ENCODE assay signal across 8 cellular contexts in the genomic region with DNA sequence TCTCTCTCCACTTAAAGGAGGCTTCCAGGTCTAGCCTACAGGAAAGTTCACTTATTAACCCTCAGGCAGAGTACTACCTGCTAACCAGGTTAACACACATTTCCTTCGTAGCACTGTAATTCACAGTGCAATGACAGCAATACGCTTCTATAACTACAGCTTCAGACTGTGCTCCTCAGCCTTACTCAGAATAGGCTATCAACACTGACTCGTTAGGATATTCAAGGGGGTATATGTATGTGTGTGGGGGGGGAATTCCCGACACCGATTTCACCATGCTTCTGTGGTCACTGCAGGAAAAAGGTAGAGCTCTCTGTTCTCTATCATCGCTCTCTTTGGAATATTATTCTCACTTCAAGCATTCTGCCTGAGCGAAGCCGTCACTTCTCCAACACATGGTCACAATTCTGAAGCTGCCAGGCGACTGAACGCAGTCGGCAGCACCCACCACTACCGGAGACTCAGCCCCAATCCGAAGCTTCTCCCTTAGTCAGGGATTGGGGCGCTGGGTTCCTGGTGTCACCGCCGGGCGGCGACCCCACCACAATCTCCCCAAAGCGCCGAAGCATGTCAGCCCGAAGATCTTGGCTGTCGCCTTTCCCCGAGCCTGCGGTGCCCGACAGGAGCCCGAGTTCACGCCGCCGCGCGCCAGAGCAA. TPM values are rescaled to one million over a fixed set of nuclear protein-coding genes. Genes with fewer than 3 reads are reported as not detected.
DNase-seq lines count a peak whose midpoint lies in the region; ATAC-seq and TF ChIP-seq lines count a peak whose summit lies in the region.

No MANE protein-coding gene starts in this region.

- peak overlapping the region; percentile 81 for H2BK5ac ChIP-seq in IMR-90 (ENCODE audit: low read depth, low read length, poor library complexity, severe bottlenecking)

- H2AFZ ChIP-seq in IMR-90 (replicated peaks; ENCODE audit: low read length, poor library complexity) = peak overlapping the region; percentile 94

- in situ Hi-C loops in IMR-90 (cut with MboI; ENCODE audit: low sequenced_read_pairs) = no loop called here

- no peak overlapping the region; the same call in 1 of the 2 replicates for H3K18ac ChIP-seq in IMR-90 (ENCODE audit: low read depth, low read length)

- peak overlapping the region; percentile 88 to 97; a peak in 2 of 4 replicates for H4K8ac ChIP-seq in IMR-90 (ENCODE audit: low read depth in 2 of 2, low read length in 2 of 2)

- peak overlapping the region; percentile 94 for H2AK9ac ChIP-seq in IMR-90 (replicated peaks; ENCODE audit: low read depth, low read length, poor library complexity)

- TF ChIP-seq CTCF in A673 (conservative IDR thresholded peaks at IDR 0.05; ENCODE audit: low read depth, low read length) = 0 out of 2 replicates have a peak, but pooled peaks have one; percentile 14
- no peak for TF ChIP-seq CTCF in IMR-90 (conservative IDR thresholded peaks at IDR 0.05; ENCODE audit: low read depth, low read length)

- peak overlapping the region; percentile 25; the same call in 1 of the 2 replicates for H4K5ac ChIP-seq in IMR-90 (ENCODE audit: low read depth, low read length)

- intact Hi-C loops in A673 (cut with micrococcal nuclease; ENCODE audit: unreplicated experiment) (no loop called here), IMR-90 (cut with micrococcal nuclease) (no loop called here)

- CTCF ChIA-PET in A673 (lab: Charles Lee) (interaction anchor here (0.6 to 4.2 kb wide), 3 partner anchors 10 to 20 kb away, joined by 3 to 16 read pairs (median 3); a partner anchor contains a TSS), IMR-90 (lab: Yijun Ruan, JAX) (interaction anchor here (1.2 to 3.2 kb wide), 2 partner anchors 11 to 147 kb away, joined by 5 to 18 read pairs; a partner anchor contains a TSS)

- peaks cover 54% of the 10 kb centered on the region for H3K4me1 Mint-ChIP-seq in activated naive CD4-positive, alpha-beta T cell treated with anti-CD3 and anti-CD28 coated beads, Interleukin-2, amount 50 U/mL, for 24 hours

- no peak for TF ChIP-seq POLR2A in IMR-90 (IDR thresholded peaks at IDR 0.05; ENCODE audit: low read depth, low read length)

- peak overlapping the region; percentile 100 for H3K4me3 Mint-ChIP-seq in activated naive CD4-positive, alpha-beta T cell treated with anti-CD3 and anti-CD28 coated beads, Interleukin-2, amount 50 U/mL, for 24 hours

- dilution Hi-C loops in IMR-90 (cut with HindIII; ENCODE audit: low sequenced_read_pairs, unreplicated experiment) = no loop called here

- H3K79me1 ChIP-seq in IMR-90 (ENCODE audit: low read depth in 1 of 2, low read length in 2 of 2) = peaks cover 37 to 48% of the 10 kb centered on the region in 2 experiments

- H3K27me3 ChIP-seq in A673 (replicated peaks; ENCODE audit: insufficient read depth, low read depth, low read length, poor library complexity) (no peaks in the 10 kb centered on the region), IMR-90 (ENCODE audit: control insufficient read depth, insufficient read depth, low read length) (no peaks in the 10 kb centered on the region)

- TF ChIP-seq RAD21 in IMR-90 (IDR thresholded peaks at IDR 0.05; ENCODE audit: low read length) = 0 out of 2 replicates have a peak, but pooled peaks have one; percentile 3

- DNase-seq in A673 (ENCODE audit: low spot score) (no peak), IMR-90 (peak; percentile 24), NCI-H524 treated with DMSO at 0.1 percent for 48 hours (lab: John Stamatoyannopoulos, UW) (no peak), SW 1271 (lab: John Stamatoyannopoulos, UW) (no peak)
- peak; percentile 37 to 48 (median 44) for DNase-seq in stimulated activated CD4-positive, alpha-beta T cell treated with anti-CD3 and anti-CD28 coated beads, TNF-alpha, amount 100 ng/mL, for 4 hours (ENCODE audit: low read depth in 3 of 3)

- H3K27me3 Mint-ChIP-seq in activated naive CD4-positive, alpha-beta T cell treated with anti-CD3 and anti-CD28 coated beads, Interleukin-2, amount 50 U/mL, for 24 hours = no peaks in the 10 kb centered on the region

- peaks cover 7% of the 10 kb centered on the region for H3K9me1 ChIP-seq in IMR-90 (ENCODE audit: insufficient read depth, low read length)

- peak overlapping the region; percentile 84 for H3K4me3 ChIP-seq in A673 (ENCODE audit: low read depth, low read length, poor library complexity, severe bottlenecking)
- H3K4me3 ChIP-seq in IMR-90 (ENCODE audit: insufficient read depth, low read depth, low read length) = peak overlapping the region; percentile 91
- peak overlapping the region; percentile 98 for H3K4me3 ChIP-seq in iPS-18c (ENCODE audit: insufficient read depth, low read depth, low read length)

- H3K27ac ChIP-seq in A673 (ENCODE audit: low read depth, low read length, poor library complexity, severe bottlenecking) (peak overlapping the region; percentile 99), IMR-90 (ENCODE audit: insufficient read depth, low read length) (peak overlapping the region; percentile 93)

- POLR2A ChIA-PET in A673 (lab: Charles Lee; ENCODE audit: low non-redundant PET) = interaction anchor here (1.5 kb wide), 1 partner anchor 21 kb away, joined by 6 read pairs; no protein-coding TSS in a partner anchor
- POLR2A ChIA-PET in IMR-90 (lab: Charles Lee; ENCODE audit: unreplicated experiment) = interaction anchor here (0.6 kb wide), 1 partner anchor 56 kb away, joined by 7 read pairs; no protein-coding TSS in a partner anchor

- peak overlapping the region; percentile 12; the same call in 1 of the 2 replicates for H4K91ac ChIP-seq in IMR-90 (ENCODE audit: insufficient read depth, low read depth, low read length)

- H3K4me1 ChIP-seq in A673 (ENCODE audit: insufficient read depth, low read length, poor library complexity, severe bottlenecking) (peaks cover 10% of the 10 kb centered on the region), IMR-90 (ENCODE audit: control insufficient read depth, insufficient read depth, low read length) (peaks cover 3% of the 10 kb centered on the region)

- no peaks in the 10 kb centered on the region for H3K9me3 ChIP-seq in A673 (ENCODE audit: low read depth, low read length, poor library complexity, severe bottlenecking)
- H3K9me3 ChIP-seq in IMR-90 (ENCODE audit: control insufficient read depth, insufficient read depth, low read length) = no peaks in the 10 kb centered on the region
- no peaks in the 10 kb centered on the region for H3K9me3 ChIP-seq in iPS-18c (ENCODE audit: control insufficient read depth, insufficient read depth, low read length)

- peak overlapping the region; percentile 100 for H3K27ac Mint-ChIP-seq in activated naive CD4-positive, alpha-beta T cell treated with anti-CD3 and anti-CD28 coated beads, Interleukin-2, amount 50 U/mL, for 24 hours

- no peak overlapping the region for H2BK15ac ChIP-seq in IMR-90 (ENCODE audit: low read depth, low read length)

- peaks cover 9% of the 10 kb centered on the region for H3K36me3 Mint-ChIP-seq in activated naive CD4-positive, alpha-beta T cell treated with anti-CD3 and anti-CD28 coated beads, Interleukin-2, amount 50 U/mL, for 24 hours

- H2BK20ac ChIP-seq in IMR-90 (ENCODE audit: low read depth, low read length) = 0 out of 2 replicates have a peak overlapping the region, but pooled peaks have one; percentile 27

- H3K4ac ChIP-seq in IMR-90 (ENCODE audit: low read depth, low read length) = peak overlapping the region; percentile 80

- BruUV-seq in A673 (replicated peaks; lab: Mats Ljungman, UMichigan) (TSS peak; percentile 65), IMR-90 (replicated peaks; lab: Mats Ljungman, UMichigan) (no TSS peak)

- peak overlapping the region; percentile 91 for H3K9ac ChIP-seq in IMR-90 (ENCODE audit: low read depth, low read length)

- H3K4me2 ChIP-seq in IMR-90 (ENCODE audit: low read depth, low read length) = peak overlapping the region; percentile 98

- H3K56ac ChIP-seq in IMR-90 (ENCODE audit: extremely low read depth, insufficient read depth, low read length) = peak overlapping the region; percentile 13; the same call in 1 of the 2 replicates

- peak overlapping the region; percentile 95 for H3K23ac ChIP-seq in IMR-90 (ENCODE audit: low read depth, low read length)

- peak overlapping the region; percentile 13; the same call in 1 of the 2 replicates for H2AK5ac ChIP-seq in IMR-90 (ENCODE audit: low read depth, low read length)

- H3K36me3 ChIP-seq in A673 (ENCODE audit: insufficient read depth, low read length, poor library complexity, severe bottlenecking) (peaks cover 26% of the 10 kb centered on the region), IMR-90 (ENCODE audit: control insufficient read depth, insufficient read depth, low read length) (peaks cover 14% of the 10 kb centered on the region)

- ATAC-seq in GM19467 (IDR thresholded peaks at IDR 0.05; ENCODE audit: unreplicated experiment) (peak; percentile 17), IMR-90 (ENCODE audit: low read depth) (peak; percentile 26)

- no peaks in the 10 kb centered on the region for H3K9me3 Mint-ChIP-seq in activated naive CD4-positive, alpha-beta T cell treated with anti-CD3 and anti-CD28 coated beads, Interleukin-2, amount 50 U/mL, for 24 hours

- H3K14ac ChIP-seq in IMR-90 (replicated peaks; ENCODE audit: low read depth, low read length) = peak overlapping the region; percentile 83

- 0% methylated on average over 14 of the region's 31 CpGs; no CpG with 5 or more reads in 1 of the 2 experiments for WGBS in IMR-90 (ENCODE audit: extremely low coverage in 2 of 2, insufficient read length in 1 of 2), 2 experiments

- H2BK120ac ChIP-seq in IMR-90 (ENCODE audit: low read depth, low read length) = 0 out of 2 replicates have a peak overlapping the region, but pooled peaks have one; percentile 56

- H4K20me1 ChIP-seq in IMR-90 (ENCODE audit: insufficient read depth, low read length) = peaks cover 22% of the 10 kb centered on the region; the same call in 1 of the 2 replicates

RNA-seq across cellular contexts. Expression of a gene that starts 0.6 kb away (rescaled TPM):
- 52.7 and 55.8 TPM in 2 replicates for total RNA-seq in A673 (2021)
- total RNA-seq in IMR-90 (2012; rRNA removed) = 12.8 and 15.1 TPM in 2 replicates
- 35.2 and 37.7 TPM in 2 replicates for polyA plus RNA-seq in IMR-90 (2012; rRNA removed)
- 11.8 and 16.9 TPM in 2 replicates for polyA plus RNA-seq in IMR-90 (2012; cell fraction: cytosol; rRNA removed)
- polyA plus RNA-seq in IMR-90 (2012; cell fraction: nucleus; rRNA removed; ENCODE audit: low replicate concordance) = 173 and 223 TPM in 2 replicates

RNA-seq across cellular contexts. Expression of a gene that starts 0.9 kb away (rescaled TPM):
- total RNA-seq in A673 (2021) (103 and 105 TPM in 2 replicates), IMR-90 (2012; rRNA removed) (55.9 and 62.5 TPM in 2 replicates)
- 60.5 and 70.3 TPM in 2 replicates for polyA plus RNA-seq in IMR-90 (2012; rRNA removed)
- 35.4 and 53.8 TPM in 2 replicates for polyA plus RNA-seq in IMR-90 (2012; cell fraction: cytosol; rRNA removed)
- 22.2 and 34.6 TPM in 2 replicates for polyA plus RNA-seq in IMR-90 (2012; cell fraction: nucleus; rRNA removed; ENCODE audit: low replicate concordance)

RNA-seq across cellular contexts. Expression of a gene that starts 10.2 kb away (rescaled TPM):
- total RNA-seq in A673 (2021) = 14.7 and 22.4 TPM in 2 replicates
- total RNA-seq in IMR-90 (2012; rRNA removed) = 3.3 and 4.1 TPM in 2 replicates
- 6.9 and 7.7 TPM in 2 replicates for polyA plus RNA-seq in IMR-90 (2012; rRNA removed)
- polyA plus RNA-seq in IMR-90 (2012; cell fraction: cytosol; rRNA removed) = 7.9 and 11.1 TPM in 2 replicates
- polyA plus RNA-seq in IMR-90 (2012; cell fraction: nucleus; rRNA removed; ENCODE audit: low replicate concordance) = 5.9 and 6.9 TPM in 2 replicates

RNA-seq across cellular contexts. Expression of a gene that starts 28.4 kb away (rescaled TPM):
- total RNA-seq in A673 (2021) (40.0 and 45.0 TPM in 2 replicates), IMR-90 (2012; rRNA removed) (8.3 and 9.1 TPM in 2 replicates)
- polyA plus RNA-seq in IMR-90 (2012; rRNA removed) = 9.2 and 10.1 TPM in 2 replicates
- 6.8 and 8.2 TPM in 2 replicates for polyA plus RNA-seq in IMR-90 (2012; cell fraction: cytosol; rRNA removed)
- 7.1 and 9.9 TPM in 2 replicates for polyA plus RNA-seq in IMR-90 (2012; cell fraction: nucleus; rRNA removed; ENCODE audit: low replicate concordance)

RNA-seq across cellular contexts. Expression of a gene that starts 55.3 kb away (rescaled TPM):
- total RNA-seq in A673 (2021) (140 and 156 TPM in 2 replicates), IMR-90 (2012; rRNA removed) (26.7 and 29.4 TPM in 2 replicates)
- polyA plus RNA-seq in IMR-90 (2012; rRNA removed) = 54.4 and 59.3 TPM in 2 replicates
- 43.9 and 54.4 TPM in 2 replicates for polyA plus RNA-seq in IMR-90 (2012; cell fraction: cytosol; rRNA removed)
- 198 and 233 TPM in 2 replicates for polyA plus RNA-seq in IMR-90 (2012; cell fraction: nucleus; rRNA removed; ENCODE audit: low replicate concordance)

Comparison
In these comparisons a context has a peak if more than half of its experiments do, and no peak if none do; other contexts are left out.
1. DNase-seq: peak in IMR-90 (single experiment) and stimulated activated CD4-positive, alpha-beta T cell treated with anti-CD3 and anti-CD28 coated beads, TNF-alpha, amount 100 ng/mL, for 4 hours (3 of 3); none in A673 (single experiment), NCI-H524 treated with DMSO at 0.1 percent for 48 hours (single experiment) and SW 1271 (0 of 2).
2. Peak in every context shown above with its lines, with median percentiles within 50 percentile points of each other: H3K4me3 ChIP-seq.